In the genomic region with DNA sequence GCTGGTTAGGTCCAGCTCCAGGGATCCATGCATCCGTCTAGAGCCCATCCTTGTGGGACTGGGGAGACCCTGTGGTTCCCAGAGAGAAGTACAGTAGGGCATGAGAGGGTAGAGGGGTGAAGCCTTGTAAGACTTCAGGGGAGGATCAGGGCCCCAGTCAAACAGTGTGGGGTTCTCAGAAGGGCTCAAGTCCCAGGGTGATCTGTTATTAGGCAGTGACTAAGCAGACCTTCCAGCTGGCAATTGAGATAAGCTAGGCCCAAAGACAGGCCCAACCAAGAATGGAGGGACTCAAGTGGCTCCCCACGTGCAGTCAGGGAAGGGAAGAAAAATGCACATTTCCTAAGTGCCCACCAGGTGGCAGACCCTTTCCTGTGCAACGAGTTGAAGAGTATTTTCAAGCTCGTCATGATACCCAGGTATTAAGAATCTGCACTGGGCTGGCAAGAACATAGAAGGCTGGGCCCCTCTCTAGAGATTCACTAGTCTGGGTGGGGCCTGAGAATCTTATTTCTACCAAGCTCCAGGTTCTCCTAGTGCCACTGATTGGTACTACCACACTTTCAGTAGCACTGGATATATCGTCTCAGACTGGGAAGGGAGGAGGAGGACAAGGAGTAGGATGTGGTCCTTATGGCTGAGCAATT, we compare ENCODE assay signal across 8 cellular contexts.
DNase-seq lines count a peak whose midpoint lies in the region; ATAC-seq and TF ChIP-seq lines count a peak whose summit lies in the region.

No MANE protein-coding gene starts in this region.

- no peak overlapping the region for H3K4me2 ChIP-seq in neural progenitor cell

- no peak for ATAC-seq in GM19328 (IDR thresholded peaks at IDR 0.05; ENCODE audit: unreplicated experiment)

- H2AFZ ChIP-seq in neural progenitor cell (replicated peaks) = peak overlapping the region; percentile 82

- no peaks in the 10 kb centered on the region for H3K27me3 Mint-ChIP-seq in neural progenitor cell (ENCODE audit: insufficient read depth, low read depth)

- H3K27ac ChIP-seq in A673 (ENCODE audit: low read depth, low read length, poor library complexity, severe bottlenecking) = no peak overlapping the region
- no peak overlapping the region for H3K27ac ChIP-seq in neural progenitor cell

- intact Hi-C loops in A673 (cut with micrococcal nuclease; ENCODE audit: unreplicated experiment) = loop anchor here (2.0 kb wide), 2 partner anchors 187 to 497 kb away; no protein-coding TSS in a partner anchor

- TF ChIP-seq CTCF in A673 (conservative IDR thresholded peaks at IDR 0.05; ENCODE audit: low read depth, low read length) (peak; percentile 73), GM10266 (IDR thresholded peaks at IDR 0.05; ENCODE audit: control insufficient read depth, insufficient read depth, low read depth, missing control alignments) (peak; percentile 51), WI38 (IDR thresholded peaks at IDR 0.05; ENCODE audit: low read depth, low read length) (peak; percentile 58), fibroblast of pulmonary artery (IDR thresholded peaks at IDR 0.05; ENCODE audit: low read length, missing control alignments) (peak; percentile 76), neural progenitor cell (IDR thresholded peaks at IDR 0.05) (peak; percentile 67)

- peak overlapping the region; percentile 35 for H3K4me3 Mint-ChIP-seq in neural progenitor cell

- H3K9ac ChIP-seq in neural progenitor cell = no peak overlapping the region

- no peaks in the 10 kb centered on the region for H4K20me1 ChIP-seq in neural progenitor cell (ENCODE audit: low read depth)

- H3K27me3 ChIP-seq in A673 (replicated peaks; ENCODE audit: insufficient read depth, low read depth, low read length, poor library complexity) (no peaks in the 10 kb centered on the region), neural progenitor cell (no peaks in the 10 kb centered on the region)

- no peak overlapping the region for H3K4me3 ChIP-seq in A673 (ENCODE audit: low read depth, low read length, poor library complexity, severe bottlenecking)
- no peak overlapping the region for H3K4me3 ChIP-seq in WI38 (ENCODE audit: low read depth, low read length)
- H3K4me3 ChIP-seq in fibroblast of pulmonary artery (replicated peaks; ENCODE audit: low read depth, low read length) = no peak overlapping the region
- H3K4me3 ChIP-seq in neural progenitor cell = no peak overlapping the region

- no peaks in the 10 kb centered on the region for H3K36me3 ChIP-seq in A673 (ENCODE audit: insufficient read depth, low read length, poor library complexity, severe bottlenecking)
- no peaks in the 10 kb centered on the region for H3K36me3 ChIP-seq in neural progenitor cell

- no peaks in the 10 kb centered on the region for H3K4me1 Mint-ChIP-seq in neural progenitor cell

- H3K9me3 Mint-ChIP-seq in neural progenitor cell = no peaks in the 10 kb centered on the region

- H3K9me3 ChIP-seq in A673 (ENCODE audit: low read depth, low read length, poor library complexity, severe bottlenecking) (no peaks in the 10 kb centered on the region), neural progenitor cell (ENCODE audit: low read depth) (no peaks in the 10 kb centered on the region)

- H3F3A ChIP-seq in neural progenitor cell (ENCODE audit: low read depth) = no peaks in the 10 kb centered on the region

- H3K27ac Mint-ChIP-seq in neural progenitor cell = peak overlapping the region; percentile 69

- BruUV-seq in A673 (replicated peaks; lab: Mats Ljungman, UMichigan) = no TSS peak

- H3K79me2 ChIP-seq in neural progenitor cell (ENCODE audit: low read depth) = no peaks in the 10 kb centered on the region

- H3K4me1 ChIP-seq in A673 (ENCODE audit: insufficient read depth, low read length, poor library complexity, severe bottlenecking) = no peaks in the 10 kb centered on the region
- no peaks in the 10 kb centered on the region for H3K4me1 ChIP-seq in neural progenitor cell

- POLR2A ChIA-PET in A673 (lab: Charles Lee; ENCODE audit: low non-redundant PET) (no interaction called here), HEK293T (lab: Yijun Ruan, JAX) (no interaction called here)

- H3K36me3 Mint-ChIP-seq in neural progenitor cell = no peaks in the 10 kb centered on the region

- CTCF ChIA-PET in A673 (lab: Charles Lee) = interaction anchor here (0.6 to 1.1 kb wide), 4 partner anchors 33 to 311 kb away, joined by 3 to 4 read pairs (median 4); no protein-coding TSS in a partner anchor
- CTCF ChIA-PET in HEK293T (lab: Yijun Ruan, JAX) = interaction anchor here (0.6 to 1.9 kb wide), 10 partner anchors 9 to 498 kb away, joined by 3 to 11 read pairs (median 3); no protein-coding TSS in a partner anchor

- DNase-seq in A673 (ENCODE audit: low spot score) = peak; percentile 80
- peak; percentile 31 for DNase-seq in GM10266 (ENCODE audit: extremely low spot score)
- peak; percentile 64 for DNase-seq in HEK293T (ENCODE audit: extremely low spot score)
- DNase-seq in LoVo (ENCODE audit: low spot score) = peak; percentile 58
- peak; percentile 84 for DNase-seq in fibroblast of pulmonary artery (ENCODE audit: low read depth)
- DNase-seq in neural progenitor cell (ENCODE audit: low spot score) = peak; percentile 75

TF ChIP-seq in HEK293T, 16 proteins besides CTCF, POLR2A, EP300 and RAD21:
- TF ChIP-seq ZNF384 (IDR thresholded peaks at IDR 0.05) (no peak), L3MBTL2 (conservative IDR thresholded peaks at IDR 0.05) (peak; percentile 29; the same call in 1 of the 2 replicates), ELF4 (IDR thresholded peaks at IDR 0.05) (no peak)

Comparison
In these comparisons a context has a peak if more than half of its experiments do, and no peak if none do; other contexts are left out.
1. DNase-seq: peak in every context shown above with its lines; median percentile 84 in fibroblast of pulmonary artery; 80 in A673; 75 in neural progenitor cell; 64 in HEK293T; 58 in LoVo; 31 in GM10266.